ENCODE assay signal across 35 cellular contexts in the genomic region with DNA sequence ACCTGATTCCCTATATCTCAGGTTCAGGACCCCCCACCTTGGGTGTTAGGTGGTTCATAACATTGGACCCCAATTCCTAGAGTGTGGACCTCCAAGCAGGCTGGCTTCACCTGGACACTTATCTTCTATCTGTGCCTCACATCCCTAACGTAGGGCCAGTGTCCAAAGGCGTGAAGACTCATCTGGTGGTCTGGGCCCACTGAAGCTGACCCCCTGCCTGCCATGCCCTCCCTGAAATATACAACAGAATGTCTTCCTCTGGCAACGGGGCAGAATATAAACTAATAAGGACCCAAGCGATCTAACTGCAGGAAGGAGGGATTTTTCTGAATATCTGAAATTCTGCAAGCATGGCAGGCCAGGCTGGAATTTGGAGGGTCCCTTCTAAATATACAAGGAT. TPM values are rescaled to one million over a fixed set of nuclear protein-coding genes. Genes with fewer than 3 reads are reported as not detected.
"Had no signal": no experiment of that assay in that cellular context is flagged by ENCODE, and none has a peak within 500 bp of the region (broad histone marks: within the 10 kb centered on the region; RNA-seq: fewer than 3 reads in every experiment).

No MANE protein-coding gene starts in this region.

- H3K4me3 Mint-ChIP-seq: nephron; neural crest cell; stimulated activated effector memory CD8-positive, alpha-beta T cell treated with anti-CD3 and anti-CD28 coated beads, Interleukin-12 subunit alpha, Interleukin-12 subunit beta, amount 100 ng/mL, for 72 hours; stimulated activated naive CD8-positive, alpha-beta T cell treated with anti-CD3 and anti-CD28 coated beads, Interleukin-15, amount 100 ng/mL, for 72 hours; type B pancreatic cell had no signal

- H3K9me3 ChIP-seq: left lung, lower lobe of right lung, neutrophil, ovary, right atrium auricular region, right lobe of liver, tibial nerve, uterus had no signal

- ATAC-seq: left colon; left lung; lower lobe of right lung; naive thymus-derived CD8-positive, alpha-beta T cell; right lobe of liver; stimulated activated effector memory CD8-positive, alpha-beta T cell treated with anti-CD3 and anti-CD28 coated beads, Interleukin-12 subunit alpha, Interleukin-12 subunit beta, amount 100 ng/mL, for 72 hours; stimulated activated naive CD8-positive, alpha-beta T cell treated with anti-CD3 and anti-CD28 coated beads, Interleukin-15, amount 100 ng/mL, for 72 hours had no signal

- H3K4me1 Mint-ChIP-seq: nephron; neural crest cell; stimulated activated effector memory CD8-positive, alpha-beta T cell treated with anti-CD3 and anti-CD28 coated beads, Interleukin-12 subunit alpha, Interleukin-12 subunit beta, amount 100 ng/mL, for 72 hours had no signal

- H3K27ac ChIP-seq: left lung, lower lobe of right lung, neutrophil, ovary, right atrium auricular region, right lobe of liver, tibial nerve, uterus had no signal

- H3K4me3 ChIP-seq: left lung, lower lobe of right lung, ovary, right atrium auricular region, right lobe of liver, smooth muscle cell, tibial nerve, uterus had no signal

- DNase-seq: hippocampal formation; kidney; left colon; lower lobe of right lung; mammary epithelial cell; mesenchymal stem cell; naive thymus-derived CD8-positive, alpha-beta T cell; occipital lobe; ovary; right lobe of liver; stimulated activated CD4-positive, alpha-beta T cell treated with anti-CD3 and anti-CD28 coated beads, Interleukin-12 subunit alpha, Interleukin-12 subunit beta, amount 100 ng/mL, for 4 hours; stimulated activated CD4-positive, alpha-beta T cell treated with anti-CD3 and anti-CD28 coated beads, Interleukin-15, amount 100 ng/mL, for 24 hours; stimulated activated CD4-positive, alpha-beta T cell treated with anti-CD3 and anti-CD28 coated beads, Interleukin-2, amount 100 ng/mL, for 24 hours; stimulated activated CD4-positive, alpha-beta T cell treated with anti-CD3 and anti-CD28 coated beads, Interleukin-4, amount 100 ng/mL, for 24 hours; stimulated activated naive CD4-positive, alpha-beta T cell; stimulated activated naive CD8-positive, alpha-beta T cell treated with anti-CD3 and anti-CD28 coated beads, Interleukin-15, amount 100 ng/mL, for 72 hours; substantia nigra; uterus had no signal

- H3K36me3 Mint-ChIP-seq: stimulated activated effector memory CD8-positive, alpha-beta T cell treated with anti-CD3 and anti-CD28 coated beads, Interleukin-12 subunit alpha, Interleukin-12 subunit beta, amount 100 ng/mL, for 72 hours; type B pancreatic cell had no signal

- H3K36me3 ChIP-seq: left lung, lower lobe of right lung, neutrophil, ovary, right atrium auricular region, right lobe of liver, tibial nerve, uterus had no signal

- H3K9me3 Mint-ChIP-seq: neural crest cell; stimulated activated effector memory CD8-positive, alpha-beta T cell treated with anti-CD3 and anti-CD28 coated beads, Interleukin-12 subunit alpha, Interleukin-12 subunit beta, amount 100 ng/mL, for 72 hours; stimulated activated naive CD8-positive, alpha-beta T cell treated with anti-CD3 and anti-CD28 coated beads, Interleukin-15, amount 100 ng/mL, for 72 hours; type B pancreatic cell had no signal

- H3K4me1 ChIP-seq: left lung, lower lobe of right lung, right lobe of liver, uterus had no signal

- H3K4me2 ChIP-seq: smooth muscle cell had no signal

- H3K27ac Mint-ChIP-seq: nephron; progenitor cell of endocrine pancreas; stimulated activated effector memory CD8-positive, alpha-beta T cell treated with anti-CD3 and anti-CD28 coated beads, Interleukin-12 subunit alpha, Interleukin-12 subunit beta, amount 100 ng/mL, for 72 hours; stimulated activated naive CD8-positive, alpha-beta T cell treated with anti-CD3 and anti-CD28 coated beads, Interleukin-15, amount 100 ng/mL, for 72 hours; type B pancreatic cell had no signal

RNA-seq across cellular contexts. Expression of a gene that starts 5.6 kb away (rescaled TPM):
- total RNA-seq: kidney; left colon; left lung; liver; lower lobe of right lung; mucosa of gallbladder; naive thymus-derived CD8-positive, alpha-beta T cell; neural crest cell; occipital lobe; ovary; progenitor cell of endocrine pancreas; pulmonary artery endothelial cell; right atrium auricular region; right lobe of liver; skeletal muscle tissue; temporal lobe; tibial nerve; uterus had no signal

RNA-seq across cellular contexts. Expression of a gene that starts 10.5 kb away (rescaled TPM):
- total RNA-seq: kidney; left colon; left lung; liver; lower lobe of right lung; mucosa of gallbladder; naive thymus-derived CD8-positive, alpha-beta T cell; neural crest cell; occipital lobe; ovary; progenitor cell of endocrine pancreas; pulmonary artery endothelial cell; renal cortical epithelial cell; right atrium auricular region; right lobe of liver; skeletal muscle tissue; smooth muscle cell; temporal lobe; ureter; uterus had no signal

RNA-seq across cellular contexts. Expression of a gene that starts 28.7 kb away (rescaled TPM):
- total RNA-seq: left colon; left lung; liver; lower lobe of right lung; mucosa of gallbladder; naive thymus-derived CD8-positive, alpha-beta T cell; neural crest cell; occipital lobe; progenitor cell of endocrine pancreas; pulmonary artery endothelial cell; right atrium auricular region; right lobe of liver; temporal lobe had no signal

RNA-seq across cellular contexts. Expression of a gene that starts 30.5 kb away (rescaled TPM):
- total RNA-seq: left colon; left lung; liver; lower lobe of right lung; mucosa of gallbladder; naive thymus-derived CD8-positive, alpha-beta T cell; neural crest cell; occipital lobe; progenitor cell of endocrine pancreas; pulmonary artery endothelial cell; right atrium auricular region; right lobe of liver; smooth muscle cell; temporal lobe had no signal

RNA-seq across cellular contexts. Expression of a gene that starts 40.7 kb away (rescaled TPM):
- total RNA-seq: left colon; left lung; liver; lower lobe of right lung; mucosa of gallbladder; naive thymus-derived CD8-positive, alpha-beta T cell; occipital lobe; progenitor cell of endocrine pancreas; pulmonary artery endothelial cell; right atrium auricular region; right lobe of liver; smooth muscle cell; temporal lobe had no signal
